1 cellular context compared by ENCODE assay signal in genomic region chr3:111862974-111863373, GRCh38.
A peak's percentile ranks its signal among the peaks of the same experiment; 100 is the strongest.
TF ChIP-seq lines count a peak whose summit lies in the region.

No MANE protein-coding gene starts in this region.

TF ChIP-seq in HEK293, 187 proteins besides CTCF, POLR2A, EP300 and RAD21:
- TF ChIP-seq SCRT2 (tag by site-specific recombination; IDR thresholded peaks at IDR 0.05): peak; percentile 42; the same call in 1 of the 2 replicates
- TF ChIP-seq SP2 (tag by site-specific recombination; IDR thresholded peaks at IDR 0.05): no peak
TF ChIP-seq in HEK293: peak in this region for 1.
